Comparison of ENCODE assay signal across 1 cellular context in genomic region chr19:4343056-4343844, GRCh38.
TF ChIP-seq lines count a peak whose summit lies in the region.

Gene MPND, plus strand, starts transcription at chr19:4343562. Its CDS starts 32 bp downstream, at chr19:4343594.

TF ChIP-seq in A549, 52 proteins besides CTCF, POLR2A, EP300 and RAD21 (continued from another document):
- TF ChIP-seq REST (IDR thresholded peaks at IDR 0.05) (no peak), CBX2 (IDR thresholded peaks at IDR 0.05; ENCODE audit: borderline replicate concordance, low read depth) (no peak), JUNB (IDR thresholded peaks at IDR 0.05) (no peak), ZNF302 (CRISPR knock-in tag; IDR thresholded peaks at IDR 0.05) (no peak), USF2 (IDR thresholded peaks at IDR 0.05) (peak; percentile 27; the same call in 1 of the 2 replicates), CEBPB (IDR thresholded peaks at IDR 0.05) (no peak), HOXA7 (CRISPR knock-in tag; IDR thresholded peaks at IDR 0.05) (no peak), MYC (IDR thresholded peaks at IDR 0.05; ENCODE audit: borderline replicate concordance, low read length) (0 out of 2 replicates have a peak, but pooled peaks have one; percentile 41), HEYL (CRISPR knock-in tag; IDR thresholded peaks at IDR 0.05) (no peak), E2F6 (IDR thresholded peaks at IDR 0.05; ENCODE audit: borderline replicate concordance, low read depth) (0 out of 2 replicates have a peak, but pooled peaks have one; percentile 30), NFE2L2 (conservative IDR thresholded peaks at IDR 0.05; ENCODE audit: low read length) (no peak), HDAC2 (IDR thresholded peaks at IDR 0.05) (no peak), MAX (IDR thresholded peaks at IDR 0.05) (peak; percentile 48; the same call in 1 of the 2 replicates), RFX5 (IDR thresholded peaks at IDR 0.05) (no peak), TFCP2L1 (CRISPR knock-in tag; IDR thresholded peaks at IDR 0.05) (no peak), CHD2 (IDR thresholded peaks at IDR 0.05; ENCODE audit: low read length, partially characterized antibody) (no peak), SREBF2 (IDR thresholded peaks at IDR 0.05) (no peak), MAZ (IDR thresholded peaks at IDR 0.05; ENCODE audit: borderline replicate concordance, low read depth, low read length) (no peak), EHMT2 (IDR thresholded peaks at IDR 0.05; ENCODE audit: low read depth) (no peak), HOXB13 (CRISPR knock-in tag; IDR thresholded peaks at IDR 0.05; ENCODE audit: low read depth) (no peak), BHLHE40 (IDR thresholded peaks at IDR 0.05; ENCODE audit: low read depth, low read length) (no peak), EHF (CRISPR knock-in tag; IDR thresholded peaks at IDR 0.05) (no peak)
